In genomic region chr1:236403905-236404696, GRCh38 we compare ENCODE assay signal across 3 cellular contexts.
TF ChIP-seq lines count a peak whose summit lies in the region.

No MANE protein-coding gene starts in this region.

TF ChIP-seq in SK-N-SH, 30 proteins besides CTCF, POLR2A, EP300 and RAD21:
- TF ChIP-seq NRF1 (IDR thresholded peaks at IDR 0.05; ENCODE audit: low read depth, low read length) (no peak), TCF12 (IDR thresholded peaks at IDR 0.05) (no peak), FOXJ3 (CRISPR knock-in tag; IDR thresholded peaks at IDR 0.05) (no peak), FOXM1 (IDR thresholded peaks at IDR 0.05; ENCODE audit: low read depth) (no peak), EZH2phosphoT487 (IDR thresholded peaks at IDR 0.05; ENCODE audit: borderline replicate concordance, low read depth) (no peak)
- TF ChIP-seq, protein P1, sequence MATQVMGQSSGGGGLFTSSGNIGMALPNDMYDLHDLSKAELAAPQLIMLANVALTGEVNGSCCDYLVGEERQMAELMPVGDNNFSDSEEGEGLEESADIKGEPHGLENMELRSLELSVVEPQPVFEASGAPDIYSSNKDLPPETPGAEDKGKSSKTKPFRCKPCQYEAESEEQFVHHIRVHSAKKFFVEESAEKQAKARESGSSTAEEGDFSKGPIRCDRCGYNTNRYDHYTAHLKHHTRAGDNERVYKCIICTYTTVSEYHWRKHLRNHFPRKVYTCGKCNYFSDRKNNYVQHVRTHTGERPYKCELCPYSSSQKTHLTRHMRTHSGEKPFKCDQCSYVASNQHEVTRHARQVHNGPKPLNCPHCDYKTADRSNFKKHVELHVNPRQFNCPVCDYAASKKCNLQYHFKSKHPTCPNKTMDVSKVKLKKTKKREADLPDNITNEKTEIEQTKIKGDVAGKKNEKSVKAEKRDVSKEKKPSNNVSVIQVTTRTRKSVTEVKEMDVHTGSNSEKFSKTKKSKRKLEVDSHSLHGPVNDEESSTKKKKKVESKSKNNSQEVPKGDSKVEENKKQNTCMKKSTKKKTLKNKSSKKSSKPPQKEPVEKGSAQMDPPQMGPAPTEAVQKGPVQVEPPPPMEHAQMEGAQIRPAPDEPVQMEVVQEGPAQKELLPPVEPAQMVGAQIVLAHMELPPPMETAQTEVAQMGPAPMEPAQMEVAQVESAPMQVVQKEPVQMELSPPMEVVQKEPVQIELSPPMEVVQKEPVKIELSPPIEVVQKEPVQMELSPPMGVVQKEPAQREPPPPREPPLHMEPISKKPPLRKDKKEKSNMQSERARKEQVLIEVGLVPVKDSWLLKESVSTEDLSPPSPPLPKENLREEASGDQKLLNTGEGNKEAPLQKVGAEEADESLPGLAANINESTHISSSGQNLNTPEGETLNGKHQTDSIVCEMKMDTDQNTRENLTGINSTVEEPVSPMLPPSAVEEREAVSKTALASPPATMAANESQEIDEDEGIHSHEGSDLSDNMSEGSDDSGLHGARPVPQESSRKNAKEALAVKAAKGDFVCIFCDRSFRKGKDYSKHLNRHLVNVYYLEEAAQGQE (IDR thresholded peaks at IDR 0.05; ENCODE audit: low read depth, low read length), result no peak
TF ChIP-seq in SK-N-SH: peak in this region for 0.

TF ChIP-seq in SK-N-SH treated with all-trans-retinoic acid at 6 μM for 48 hours, 23 proteins besides CTCF, POLR2A, EP300 and RAD21:
- TF ChIP-seq ZNF565 (CRISPR knock-in tag; conservative IDR thresholded peaks at IDR 0.05; ENCODE audit: low read depth) (no peak), TOX (CRISPR knock-in tag; IDR thresholded peaks at IDR 0.05; ENCODE audit: borderline replicate concordance) (no peak), ISL1 (CRISPR knock-in tag; IDR thresholded peaks at IDR 0.05) (no peak), ARNTL (CRISPR knock-in tag; IDR thresholded peaks at IDR 0.05; ENCODE audit: borderline replicate concordance, low read depth) (no peak), CREB5 (CRISPR knock-in tag; IDR thresholded peaks at IDR 0.05; ENCODE audit: low read depth) (no peak), ZFP3 (CRISPR knock-in tag; IDR thresholded peaks at IDR 0.05) (no peak), ZC3H10 (CRISPR knock-in tag; IDR thresholded peaks at IDR 0.05) (no peak), ZNF70 (CRISPR knock-in tag; IDR thresholded peaks at IDR 0.05) (no peak), CSDC2 (CRISPR knock-in tag; IDR thresholded peaks at IDR 0.05) (no peak), SNAI2 (CRISPR knock-in tag; IDR thresholded peaks at IDR 0.05) (no peak), GLIS3 (CRISPR knock-in tag; IDR thresholded peaks at IDR 0.05) (no peak), POU6F1 (CRISPR knock-in tag; IDR thresholded peaks at IDR 0.05; ENCODE audit: borderline replicate concordance, low read depth) (no peak)
- TF ChIP-seq, protein P2, sequence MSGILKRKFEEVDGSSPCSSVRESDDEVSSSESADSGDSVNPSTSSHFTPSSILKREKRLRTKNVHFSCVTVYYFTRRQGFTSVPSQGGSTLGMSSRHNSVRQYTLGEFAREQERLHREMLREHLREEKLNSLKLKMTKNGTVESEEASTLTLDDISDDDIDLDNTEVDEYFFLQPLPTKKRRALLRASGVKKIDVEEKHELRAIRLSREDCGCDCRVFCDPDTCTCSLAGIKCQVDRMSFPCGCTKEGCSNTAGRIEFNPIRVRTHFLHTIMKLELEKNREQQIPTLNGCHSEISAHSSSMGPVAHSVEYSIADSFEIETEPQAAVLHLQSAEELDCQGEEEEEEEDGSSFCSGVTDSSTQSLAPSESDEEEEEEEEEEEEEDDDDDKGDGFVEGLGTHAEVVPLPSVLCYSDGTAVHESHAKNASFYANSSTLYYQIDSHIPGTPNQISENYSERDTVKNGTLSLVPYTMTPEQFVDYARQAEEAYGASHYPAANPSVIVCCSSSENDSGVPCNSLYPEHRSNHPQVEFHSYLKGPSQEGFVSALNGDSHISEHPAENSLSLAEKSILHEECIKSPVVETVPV (CRISPR knock-in tag; IDR thresholded peaks at IDR 0.05), result no peak
- TF ChIP-seq, protein P3, sequence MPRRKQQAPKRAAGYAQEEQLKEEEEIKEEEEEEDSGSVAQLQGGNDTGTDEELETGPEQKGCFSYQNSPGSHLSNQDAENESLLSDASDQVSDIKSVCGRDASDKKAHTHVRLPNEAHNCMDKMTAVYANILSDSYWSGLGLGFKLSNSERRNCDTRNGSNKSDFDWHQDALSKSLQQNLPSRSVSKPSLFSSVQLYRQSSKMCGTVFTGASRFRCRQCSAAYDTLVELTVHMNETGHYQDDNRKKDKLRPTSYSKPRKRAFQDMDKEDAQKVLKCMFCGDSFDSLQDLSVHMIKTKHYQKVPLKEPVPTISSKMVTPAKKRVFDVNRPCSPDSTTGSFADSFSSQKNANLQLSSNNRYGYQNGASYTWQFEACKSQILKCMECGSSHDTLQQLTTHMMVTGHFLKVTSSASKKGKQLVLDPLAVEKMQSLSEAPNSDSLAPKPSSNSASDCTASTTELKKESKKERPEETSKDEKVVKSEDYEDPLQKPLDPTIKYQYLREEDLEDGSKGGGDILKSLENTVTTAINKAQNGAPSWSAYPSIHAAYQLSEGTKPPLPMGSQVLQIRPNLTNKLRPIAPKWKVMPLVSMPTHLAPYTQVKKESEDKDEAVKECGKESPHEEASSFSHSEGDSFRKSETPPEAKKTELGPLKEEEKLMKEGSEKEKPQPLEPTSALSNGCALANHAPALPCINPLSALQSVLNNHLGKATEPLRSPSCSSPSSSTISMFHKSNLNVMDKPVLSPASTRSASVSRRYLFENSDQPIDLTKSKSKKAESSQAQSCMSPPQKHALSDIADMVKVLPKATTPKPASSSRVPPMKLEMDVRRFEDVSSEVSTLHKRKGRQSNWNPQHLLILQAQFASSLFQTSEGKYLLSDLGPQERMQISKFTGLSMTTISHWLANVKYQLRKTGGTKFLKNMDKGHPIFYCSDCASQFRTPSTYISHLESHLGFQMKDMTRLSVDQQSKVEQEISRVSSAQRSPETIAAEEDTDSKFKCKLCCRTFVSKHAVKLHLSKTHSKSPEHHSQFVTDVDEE (CRISPR knock-in tag; IDR thresholded peaks at IDR 0.05), result no peak

TF ChIP-seq in H1, 55 proteins besides CTCF, POLR2A, EP300 and RAD21:
- TF ChIP-seq CHD1 (IDR thresholded peaks at IDR 0.05; ENCODE audit: low read depth, low read length) (no peak), KDM5A (IDR thresholded peaks at IDR 0.05; ENCODE audit: low read length) (no peak), RFX5 (IDR thresholded peaks at IDR 0.05; ENCODE audit: borderline replicate concordance, low read depth, low read length) (no peak), RXRA (IDR thresholded peaks at IDR 0.05; ENCODE audit: insufficient read depth, low read depth, low read length) (no peak), TEAD4 (IDR thresholded peaks at IDR 0.05; ENCODE audit: low read depth, low read length) (no peak), CTBP2 (IDR thresholded peaks at IDR 0.05; ENCODE audit: borderline replicate concordance, insufficient read depth, insufficient read length, low read length) (no peak), TCF12 (IDR thresholded peaks at IDR 0.05; ENCODE audit: low read depth, low read length) (no peak), NANOG (IDR thresholded peaks at IDR 0.05; ENCODE audit: insufficient read depth, low read depth, low read length, poor library complexity, severe bottlenecking) (no peak), KDM1A (IDR thresholded peaks at IDR 0.05; ENCODE audit: borderline replicate concordance, low read length) (no peak), ZNF274 (IDR thresholded peaks at IDR 0.05; ENCODE audit: borderline replicate concordance, extremely low read depth, low read length) (no peak), HDAC6 (IDR thresholded peaks at IDR 0.05; ENCODE audit: low read depth, low read length) (no peak), GTF2F1 (IDR thresholded peaks at IDR 0.05; ENCODE audit: borderline replicate concordance, low read depth, low read length) (no peak), SP1 (IDR thresholded peaks at IDR 0.05; ENCODE audit: low read depth, low read length) (no peak), ASH2L (IDR thresholded peaks at IDR 0.05; ENCODE audit: low read length) (no peak), EZH2 (IDR thresholded peaks at IDR 0.05; ENCODE audit: low read depth, low read length, severe bottlenecking) (no peak)
- TF ChIP-seq, protein P4, sequence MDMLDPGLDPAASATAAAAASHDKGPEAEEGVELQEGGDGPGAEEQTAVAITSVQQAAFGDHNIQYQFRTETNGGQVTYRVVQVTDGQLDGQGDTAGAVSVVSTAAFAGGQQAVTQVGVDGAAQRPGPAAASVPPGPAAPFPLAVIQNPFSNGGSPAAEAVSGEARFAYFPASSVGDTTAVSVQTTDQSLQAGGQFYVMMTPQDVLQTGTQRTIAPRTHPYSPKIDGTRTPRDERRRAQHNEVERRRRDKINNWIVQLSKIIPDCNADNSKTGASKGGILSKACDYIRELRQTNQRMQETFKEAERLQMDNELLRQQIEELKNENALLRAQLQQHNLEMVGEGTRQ (IDR thresholded peaks at IDR 0.05; ENCODE audit: low read length), result no peak
